ENCODE assay signal across 13 cellular contexts in genomic region chr11:27861706-27862430, GRCh38.
DNase-seq lines count a peak whose midpoint lies in the region; ATAC-seq, FAIRE-seq and TF ChIP-seq lines count a peak whose summit lies in the region.
"Had no signal": no experiment of that assay in that cellular context is flagged by ENCODE, and none has a peak within 500 bp of the region (broad histone marks: within the 10 kb centered on the region; RNA-seq: fewer than 3 reads in every experiment).

No MANE protein-coding gene starts in this region.

- no peaks in the 10 kb centered on the region for H3K4me1 Mint-ChIP-seq in effector memory CD8-positive, alpha-beta T cell (ENCODE audit: low read depth in 2 of 2)
- H3K4me1 Mint-ChIP-seq: brain had no signal

- no peak overlapping the region for H3K4me3 ChIP-seq in epithelial cell of proximal tubule (ENCODE audit: low read depth, low read length)
- H3K4me3 ChIP-seq: gastrocnemius medialis, GM12878 had no signal

- no peaks in the 10 kb centered on the region for H3K27me3 Mint-ChIP-seq in effector memory CD8-positive, alpha-beta T cell

- H3K36me3 Mint-ChIP-seq in effector memory CD8-positive, alpha-beta T cell (ENCODE audit: insufficient read depth): no peaks in the 10 kb centered on the region
- H3K36me3 Mint-ChIP-seq: brain had no signal

- no peak overlapping the region for H3K4me3 Mint-ChIP-seq in effector memory CD8-positive, alpha-beta T cell
- H3K4me3 Mint-ChIP-seq: brain had no signal

- TF ChIP-seq CTCF in epithelial cell of proximal tubule (conservative IDR thresholded peaks at IDR 0.05; ENCODE audit: low read depth, low read length): no peak
- TF ChIP-seq CTCF in omental fat pad (IDR thresholded peaks at IDR 0.05): no peak

- DNase-seq in EH (ENCODE audit: low read depth) (peak; percentile 91), NCI-H460 (ENCODE audit: extremely low read depth, low read depth) (peak; percentile 19), epithelial cell of proximal tubule (ENCODE audit: low read depth) (peak; percentile 67), omental fat pad (ENCODE audit: low spot score) (no peak), GM12891 (ENCODE audit: insufficient read length, low spot score) (no peak)
- DNase-seq in effector memory CD8-positive, alpha-beta T cell: no peak
- DNase-seq in activated CD4-positive, alpha-beta T cell treated with anti-CD3 and anti-CD28 coated beads, Interleukin-2, amount 50 U/mL, for 48 hours: no peak
- DNase-seq: Caco-2, gastrocnemius medialis, NCI-H1436 had no signal

- H3K27ac Mint-ChIP-seq in effector memory CD8-positive, alpha-beta T cell: no peak overlapping the region
- H3K27ac Mint-ChIP-seq: brain had no signal

- ATAC-seq in omental fat pad (ENCODE audit: low FRiP score) (peak; percentile 82), GM18858 (IDR thresholded peaks at IDR 0.05; ENCODE audit: unreplicated experiment) (no peak)
- no peak for ATAC-seq in effector memory CD8-positive, alpha-beta T cell (replicated peaks)
- ATAC-seq: gastrocnemius medialis, GM12878 had no signal

- H3K9me3 Mint-ChIP-seq in effector memory CD8-positive, alpha-beta T cell: peaks cover 2 to 7% of the 10 kb centered on the region in 2 donors
- H3K9me3 Mint-ChIP-seq: brain had no signal

- FAIRE-seq in GM12891 (lab: Jason Lieb, UNC): no peak
- FAIRE-seq: GM12878 had no signal

- no peak for TF ChIP-seq POLR2A in GM12891 (IDR thresholded peaks at IDR 0.05; ENCODE audit: low read depth, low read length)

TF ChIP-seq in GM12891, 5 proteins besides CTCF, POLR2A, EP300 and RAD21:
- TF ChIP-seq SPI1 (IDR thresholded peaks at IDR 0.05; ENCODE audit: low read depth, low read length) (no peak), PAX5 (IDR thresholded peaks at IDR 0.05; ENCODE audit: insufficient read depth, low read length, severe bottlenecking) (no peak), TAF1 (IDR thresholded peaks at IDR 0.05; ENCODE audit: low read depth, low read length) (no peak)

Comparison
In these comparisons a context has a peak if more than half of its experiments do, and no peak if none do; other contexts are left out.
1. DNase-seq: peak in EH (single experiment), NCI-H460 (single experiment) and epithelial cell of proximal tubule (single experiment); none in omental fat pad (single experiment), effector memory CD8-positive, alpha-beta T cell (0 of 3), activated CD4-positive, alpha-beta T cell treated with anti-CD3 and anti-CD28 coated beads, Interleukin-2, amount 50 U/mL, for 48 hours (0 of 2) and GM12891 (single experiment).